ENCODE assay signal across 8 cellular contexts in the genomic region with DNA sequence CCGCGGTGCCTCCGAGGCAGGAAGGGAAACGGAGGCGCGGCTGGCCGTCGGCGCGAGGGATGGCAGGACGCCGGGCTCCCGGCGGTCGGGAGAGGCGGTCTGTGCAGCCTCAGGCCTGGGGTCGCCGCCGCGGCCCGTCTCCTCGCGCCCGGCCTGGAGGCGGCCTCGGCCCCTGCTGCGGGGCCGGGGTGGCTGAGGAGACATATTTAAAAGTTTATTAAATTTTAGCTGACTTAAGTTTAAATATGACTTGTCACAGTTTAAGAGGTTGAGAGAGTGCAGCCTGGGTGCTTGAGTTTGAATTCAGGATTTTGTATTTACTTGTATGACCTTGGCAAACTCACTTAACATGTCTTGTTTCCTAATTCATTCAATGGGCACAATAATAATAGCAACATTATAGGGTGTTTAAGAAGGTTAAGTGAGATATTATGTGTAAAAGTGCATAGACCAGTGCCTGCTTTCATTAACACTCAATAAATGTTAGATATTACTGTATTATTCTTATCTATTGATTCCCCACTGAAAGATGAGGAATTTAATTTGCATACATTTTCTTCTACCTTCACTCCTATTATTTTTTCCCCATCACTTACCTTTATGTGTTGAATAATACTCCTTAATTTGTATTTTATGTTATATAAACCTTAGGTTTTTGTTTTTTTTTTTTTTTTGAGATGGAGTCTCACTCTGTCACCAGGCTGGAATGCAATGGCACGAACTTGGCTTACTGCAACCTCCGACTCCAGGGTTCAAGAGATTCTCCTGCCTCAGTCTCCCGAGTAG. TPM values are rescaled to one million over a fixed set of nuclear protein-coding genes. Genes with fewer than 3 reads are reported as not detected.
A peak's percentile ranks its signal among the peaks of the same experiment; 100 is the strongest.
DNase-seq lines count a peak whose midpoint lies in the region; FAIRE-seq and TF ChIP-seq lines count a peak whose summit lies in the region.

No MANE protein-coding gene starts in this region.

- H4K20me1 ChIP-seq in OCI-LY1 (ENCODE audit: insufficient read depth, low read length), result no peaks in the 10 kb centered on the region

- H3K27me3 Mint-ChIP-seq in Calu3 (ENCODE audit: unreplicated experiment), result no peaks in the 10 kb centered on the region

- TSS peak; percentile 40 for BruUV-seq in Calu3 (replicated peaks; lab: Mats Ljungman, UMichigan)

- H3K36me3 ChIP-seq in OCI-LY1 (ENCODE audit: insufficient read depth, low read length) (0 out of 2 replicates have a peak, but pooled peaks cover 3% of the 10 kb centered on the region), ovary (no peaks in the 10 kb centered on the region)

- H3K27me3 ChIP-seq in OCI-LY1 (ENCODE audit: insufficient read depth, low read length) (no peaks in the 10 kb centered on the region), ovary (no peaks in the 10 kb centered on the region)

- H3K4me1 ChIP-seq in OCI-LY1 (ENCODE audit: insufficient read depth, low read length, severe bottlenecking) (peaks cover 28% of the 10 kb centered on the region), ovary (ENCODE audit: insufficient read depth) (peaks cover 1% of the 10 kb centered on the region)

- TF ChIP-seq CTCF in Calu3 (IDR thresholded peaks at IDR 0.05; ENCODE audit: unreplicated experiment) (no peak), OCI-LY1 (IDR thresholded peaks at IDR 0.05; ENCODE audit: low read length) (no peak), epithelial cell of proximal tubule (conservative IDR thresholded peaks at IDR 0.05; ENCODE audit: low read depth, low read length) (no peak), ovary (IDR thresholded peaks at IDR 0.05) (no peak)

- CTCF ChIA-PET in Calu3 (lab: Charles Lee), result no interaction called here

- H3K9ac ChIP-seq in OCI-LY1 (ENCODE audit: low read length), result peak overlapping the region; percentile 75

- intact Hi-C loops in Calu3 (cut with micrococcal nuclease; ENCODE audit: unreplicated experiment) (no loop called here), ovary (cut with DNase I) (no loop called here)

- no peaks in the 10 kb centered on the region for H3K9me2 ChIP-seq in OCI-LY1 (ENCODE audit: low read depth, low read length)

- H3F3A ChIP-seq in OCI-LY1 (ENCODE audit: insufficient read depth, low read length), result peaks cover 7% of the 10 kb centered on the region; the same call in 1 of the 2 replicates

- H3K4me2 ChIP-seq in OCI-LY1 (ENCODE audit: low read length), result peak overlapping the region; percentile 70

- WGBS in ovary, 3 donors, result 6 to 8% (median 6%) methylated on average over 25 to 31 of the region's 31 CpGs

- H3K4me3 ChIP-seq in OCI-LY1 (ENCODE audit: low read depth, low read length, poor library complexity, severe bottlenecking), result peak overlapping the region; percentile 85
- H3K4me3 ChIP-seq in epithelial cell of proximal tubule (ENCODE audit: low read depth, low read length), result peak overlapping the region; percentile 87
- H3K4me3 ChIP-seq in ovary, result peak overlapping the region; percentile 90

- H3K9me3 Mint-ChIP-seq in Calu3 (ENCODE audit: low read depth, unreplicated experiment), result no peaks in the 10 kb centered on the region

- no peak for TF ChIP-seq POLR2A in H54 (IDR thresholded peaks at IDR 0.05; ENCODE audit: low read depth, low read length)
- no peak for TF ChIP-seq POLR2A in ovary (IDR thresholded peaks at IDR 0.05)

- no peak for FAIRE-seq in H54 (lab: Jason Lieb, UNC)

- no peak overlapping the region for H2AFZ ChIP-seq in OCI-LY1 (ENCODE audit: low read length)

- no peak for DNase-seq in Calu3
- DNase-seq in H54 (ENCODE audit: insufficient read length, low spot score), result peak; percentile 16
- no peak for DNase-seq in epithelial cell of proximal tubule (ENCODE audit: low read depth)
- no peak for DNase-seq in ovary
- no peak for DNase-seq in DMS153 treated with DMSO at 0.1 percent for 48 hours (lab: John Stamatoyannopoulos, UW; ENCODE audit: unreplicated experiment)
- DNase-seq in NCI-H2029 treated with DMSO at 0.1 percent for 48 hours (lab: John Stamatoyannopoulos, UW), result no peak
- no peak for DNase-seq in NCI-H510A treated with DMSO at 0.1 percent for 48 hours (lab: John Stamatoyannopoulos, UW)

- H3K4me1 Mint-ChIP-seq in Calu3 (ENCODE audit: low read depth, unreplicated experiment), result peaks cover 7% of the 10 kb centered on the region

- H3K27ac Mint-ChIP-seq in Calu3 (ENCODE audit: unreplicated experiment), result no peak overlapping the region

- H3K36me3 Mint-ChIP-seq in Calu3 (ENCODE audit: insufficient read depth, unreplicated experiment), result peaks cover 24% of the 10 kb centered on the region

- H3K27ac ChIP-seq in OCI-LY1 (ENCODE audit: low read depth, low read length, poor library complexity, severe bottlenecking) (no peak overlapping the region), ovary (peak overlapping the region; percentile 4 to 64)

- TF ChIP-seq EP300 in ovary (IDR thresholded peaks at IDR 0.05), result no peak

- H3K4me3 Mint-ChIP-seq in Calu3 (ENCODE audit: low read depth, unreplicated experiment), result peak overlapping the region; percentile 98

- 0 out of 2 replicates have a peak, but pooled peaks cover 3% of the 10 kb centered on the region for H3K79me2 ChIP-seq in OCI-LY1 (ENCODE audit: insufficient read depth, low read length)

- H3K9me3 ChIP-seq in OCI-LY1 (ENCODE audit: low read length) (no peaks in the 10 kb centered on the region), ovary (no peaks in the 10 kb centered on the region)

RNA-seq across cellular contexts. Expression of a gene that starts 0.7 kb away (rescaled TPM):
- 10.5 and 13.0 TPM in 2 replicates for total RNA-seq in Calu3 (2022)
- total RNA-seq in epithelial cell of proximal tubule, result 4.1 and 6.2 TPM in 2 replicates
- 10 to 100 TPM; 17.8 to 24.1 (median 22.9) TPM for total RNA-seq in ovary
- polyA plus RNA-seq in ovary, result 10 to 100 TPM; 13.4 to 15.5 TPM

RNA-seq across cellular contexts. Expression of a gene that starts 27.8 kb away (rescaled TPM):
- total RNA-seq in Calu3 (2022) (61.2 and 66.6 TPM in 2 replicates), epithelial cell of proximal tubule (43.4 and 50.1 TPM in 2 replicates), ovary (100 to 1,000 TPM in 3 of 7 donors, 10 to 100 TPM in 4; 72.8 to 147 (median 95.9) TPM)
- polyA plus RNA-seq in ovary, result 10 to 100 TPM; 42.7 to 83.0 TPM
